17 cellular contexts compared by ENCODE assay signal in the genomic region with DNA sequence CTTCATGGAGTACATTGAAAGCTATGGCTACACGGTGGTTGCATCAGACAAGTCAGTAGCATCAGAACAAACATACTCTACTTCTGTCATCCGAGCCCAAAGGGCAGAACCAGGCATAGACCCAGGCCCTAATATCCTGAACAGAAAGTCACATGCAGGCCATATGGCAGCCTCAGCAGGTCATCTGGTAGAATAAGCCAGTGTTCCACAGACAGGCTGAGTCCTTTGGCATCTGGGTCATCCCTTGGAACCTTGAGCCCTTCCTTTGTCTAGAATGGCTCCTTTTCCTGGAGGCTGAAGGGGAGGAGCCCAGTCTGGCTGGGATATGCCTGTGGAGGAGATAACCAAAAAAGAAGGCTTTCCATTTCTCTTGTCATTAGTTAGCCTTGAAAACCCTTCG. TPM values are rescaled to one million over a fixed set of nuclear protein-coding genes. Genes with fewer than 3 reads are reported as not detected.
A peak's percentile ranks its signal among the peaks of the same experiment; 100 is the strongest.
DNase-seq lines count a peak whose midpoint lies in the region; ATAC-seq and TF ChIP-seq lines count a peak whose summit lies in the region.
"Had no signal": no experiment of that assay in that cellular context is flagged by ENCODE, and none has a peak within 500 bp of the region (broad histone marks: within the 10 kb centered on the region; RNA-seq: fewer than 3 reads in every experiment).

No MANE protein-coding gene starts in this region.

- no peak overlapping the region for H3K14ac ChIP-seq in neuronal stem cell (ENCODE audit: low read length)

- TF ChIP-seq CTCF in psoas muscle (IDR thresholded peaks at IDR 0.05): no peak

- DNase-seq in DMS 273 (lab: John Stamatoyannopoulos, UW; ENCODE audit: unreplicated experiment): peak; percentile 26
- DNase-seq in DMS 273 treated with DMSO at 0.1 percent for 48 hours (lab: John Stamatoyannopoulos, UW): no peak
- peak; percentile 23 for DNase-seq in NCI-H69 (lab: John Stamatoyannopoulos, UW)
- DNase-seq in foreskin melanocyte: peak; percentile 36
- DNase-seq in psoas muscle: no peak
- DNase-seq in neuronal stem cell (ENCODE audit: low spot score): no peak
- DNase-seq: AML-193; Caco-2; CD8-positive, alpha-beta memory T cell; H7 had no signal

- no peak overlapping the region for H2AFZ ChIP-seq in neuronal stem cell (ENCODE audit: low read length)
- H2AFZ ChIP-seq: GM23338 had no signal

- no peak overlapping the region for H2BK5ac ChIP-seq in neuronal stem cell (ENCODE audit: low read length)

- no peak overlapping the region for H3K23ac ChIP-seq in neuronal stem cell (ENCODE audit: low read depth, low read length, poor library complexity)

- ATAC-seq in psoas muscle (no peak), HG03442 (IDR thresholded peaks at IDR 0.05; ENCODE audit: unreplicated experiment) (no peak), GM21447 (IDR thresholded peaks at IDR 0.05; ENCODE audit: unreplicated experiment) (no peak)
- ATAC-seq: GM12878, GM23338, HepG2 had no signal

- H2BK15ac ChIP-seq in neuronal stem cell (ENCODE audit: low read length): no peak overlapping the region

- no peak overlapping the region for H4K91ac ChIP-seq in neuronal stem cell (ENCODE audit: low read depth, low read length, poor library complexity)

- H3K4me2 ChIP-seq in neuronal stem cell (ENCODE audit: insufficient read depth, low read length, poor library complexity, severe bottlenecking): no peak overlapping the region
- H3K4me2 ChIP-seq: BLaER1, GM23338 had no signal

- no peak overlapping the region for H3K18ac ChIP-seq in neuronal stem cell (ENCODE audit: low read length)

- H3K36me3 ChIP-seq in psoas muscle (ENCODE audit: insufficient read depth in 1 of 2, low read depth in 1 of 2): no peaks in the 10 kb centered on the region
- no peaks in the 10 kb centered on the region for H3K36me3 ChIP-seq in neuronal stem cell (replicated peaks in 1 of 2; ENCODE audit: control insufficient read depth in 2 of 2, insufficient read depth in 2 of 2, low read length in 2 of 2)
- H3K36me3 ChIP-seq: BLaER1 had no signal

- H3K79me1 ChIP-seq in neuronal stem cell (ENCODE audit: low read depth, low read length): no peaks in the 10 kb centered on the region

- H2BK12ac ChIP-seq in neuronal stem cell (ENCODE audit: low read length): no peak overlapping the region

- H3K4ac ChIP-seq in neuronal stem cell (ENCODE audit: low read length): no peak overlapping the region

- no peak overlapping the region for H3K9ac ChIP-seq in neuronal stem cell (ENCODE audit: low read depth, low read length, poor library complexity)
- H3K9ac ChIP-seq: BLaER1 had no signal

- no peaks in the 10 kb centered on the region for H3K9me3 ChIP-seq in psoas muscle
- H3K9me3 ChIP-seq in neuronal stem cell (replicated peaks in 1 of 2; ENCODE audit: control insufficient read depth in 2 of 2, insufficient read depth in 1 of 2, low read depth in 1 of 2, low read length in 2 of 2): no peaks in the 10 kb centered on the region
- H3K9me3 ChIP-seq: BLaER1, Caco-2 had no signal

- H3K27me3 ChIP-seq in psoas muscle (ENCODE audit: insufficient read depth in 3 of 3, low read length in 2 of 3) (no peaks in the 10 kb centered on the region), neuronal stem cell (ENCODE audit: control insufficient read depth in 3 of 3, insufficient read depth in 3 of 3, low read depth in 1 of 3, low read length in 3 of 3) (no peaks in the 10 kb centered on the region)
- H3K27me3 ChIP-seq: BLaER1 had no signal

- no peak overlapping the region for H2BK120ac ChIP-seq in neuronal stem cell (ENCODE audit: low read depth, low read length)

- no peak overlapping the region for H2AK5ac ChIP-seq in neuronal stem cell (ENCODE audit: low read depth, low read length)

- WGBS in psoas muscle, 3 donors: 47 to 52% (median 49%) methylated on average over 3 of the region's 3 CpGs
- WGBS in neuronal stem cell (ENCODE audit: extremely low coverage in 2 of 2, insufficient read length in 2 of 2, insufficient replicate concordance in 1 of 2), 2 donors: no CpG with 5 or more reads among the region's 3 CpGs

- H3K27ac ChIP-seq in psoas muscle: peak overlapping the region; percentile 37
- no peak overlapping the region for H3K27ac ChIP-seq in neuronal stem cell (replicated peaks; ENCODE audit: low read length)
- H3K27ac ChIP-seq: 22Rv1, BLaER1 had no signal

- H3K4me1 ChIP-seq in psoas muscle: peaks cover 39% of the 10 kb centered on the region
- H3K4me1 ChIP-seq in neuronal stem cell (ENCODE audit: control insufficient read depth in 2 of 2, insufficient read depth in 1 of 2, low read depth in 1 of 2, low read length in 2 of 2): peaks cover 0 to 13% of the 10 kb centered on the region in 2 donors
- H3K4me1 ChIP-seq: BLaER1 had no signal

- no peak overlapping the region for H4K8ac ChIP-seq in neuronal stem cell (ENCODE audit: low read depth, low read length)

- H3K4me3 ChIP-seq in psoas muscle (no peak overlapping the region), neuronal stem cell (ENCODE audit: low read length in 2 of 2) (no peak overlapping the region)
- H3K4me3 ChIP-seq: BLaER1, GM12878, GM23338 had no signal

- intact Hi-C loops in psoas muscle (cut with DNase I): loop anchor here in 1 of 2 donors (10.0 kb wide), 1 partner anchor 552 kb away; no protein-coding TSS in a partner anchor

RNA-seq across cellular contexts. Expression of a gene that starts 29.2 kb away (rescaled TPM):
- total RNA-seq in psoas muscle: 1 to 10 TPM; 3.5 to 7.4 (median 3.7) TPM
- polyA plus RNA-seq in psoas muscle: 1 to 10 TPM; 1.1 to 5.8 (median 2.5) TPM
- 2.7 TPM for polyA plus RNA-seq in neuronal stem cell (2013, experiment 1 of 2)
- 2.8 TPM for polyA plus RNA-seq in neuronal stem cell (2013, experiment 2 of 2)
- total RNA-seq: CD8-positive, alpha-beta memory T cell; HepG2 had no signal
- polyA plus RNA-seq: CD8-positive, alpha-beta memory T cell; HepG2 had no signal

Comparison
In these comparisons a context has a peak if more than half of its experiments do, and no peak if none do; other contexts are left out.
1. DNase-seq: peak in DMS 273 (single experiment), NCI-H69 (single experiment) and foreskin melanocyte (single experiment); none in DMS 273 treated with DMSO at 0.1 percent for 48 hours (single experiment), psoas muscle (0 of 2) and neuronal stem cell (single experiment).